Comparison of ENCODE assay signal across 24 cellular contexts in genomic region chr9:116565986-116566385, GRCh38.
"Had no signal": no experiment of that assay in that cellular context is flagged by ENCODE, and none has a peak within 500 bp of the region (broad histone marks: within the 10 kb centered on the region; RNA-seq: fewer than 3 reads in every experiment).

No MANE protein-coding gene starts in this region.

- FAIRE-seq: endometrium, urothelium cell line had no signal

- ATAC-seq: heart left ventricle, sciatic nerve had no signal

- H3K27me3 ChIP-seq: heart left ventricle, left lung had no signal

- H3K36me3 ChIP-seq: heart left ventricle, left lung, thoracic aorta, WERI-Rb-1 had no signal

- H3K4me3 ChIP-seq: heart left ventricle, left lung, lung, skin epidermis, thoracic aorta had no signal

- DNase-seq: activated CD4-positive, alpha-beta memory T cell treated with anti-CD3 and anti-CD28 coated beads for 36 hours; activated CD4-positive, alpha-beta T cell treated with anti-CD3 and anti-CD28 coated beads, Interleukin-2, amount 10 ng/mL, durations not matched to agents 24 days and 14 days; activated CD4-positive, CD25-positive, alpha-beta regulatory T cell treated with anti-CD3 and anti-CD28 coated beads, Interleukin-2, amount 50 U/mL, for 72 hours; activated CD8-positive, alpha-beta memory T cell treated with anti-CD3 and anti-CD28 coated beads, Interleukin-2, amount 50 U/mL, for 4 hours; activated gamma-delta T cell treated with Interleukin-2 at 50 U/mL for 16 hours; activated naive CD4-positive, alpha-beta T cell treated with anti-CD3 and anti-CD28 coated beads, Interleukin-2, amount 50 U/mL, for 16 hours; activated T-cell treated with anti-CD3 and anti-CD28 coated beads, Interleukin-2, amount 50 U/mL, for 1 hour; amniotic stem cell; dermis blood vessel endothelial cell; effector CD8-positive, alpha-beta T cell; erythroblast; heart left ventricle; hypothalamus; left lung; stimulated activated CD4-positive, alpha-beta T cell treated with anti-CD3 and anti-CD28 coated beads, Interleukin-12 subunit alpha, Interleukin-12 subunit beta, amount 100 ng/mL, for 4 hours; stimulated activated CD4-positive, alpha-beta T cell treated with anti-CD3 and anti-CD28 coated beads, Interleukin-4, amount 100 ng/mL, for 1 hour; trophoblast cell; WERI-Rb-1 had no signal

- H3K4me1 ChIP-seq: left lung had no signal

- H3K9me3 ChIP-seq: heart left ventricle, left lung, thoracic aorta had no signal

- H3K27ac ChIP-seq: heart left ventricle, left lung, thoracic aorta, WERI-Rb-1 had no signal
